In the genomic region with DNA sequence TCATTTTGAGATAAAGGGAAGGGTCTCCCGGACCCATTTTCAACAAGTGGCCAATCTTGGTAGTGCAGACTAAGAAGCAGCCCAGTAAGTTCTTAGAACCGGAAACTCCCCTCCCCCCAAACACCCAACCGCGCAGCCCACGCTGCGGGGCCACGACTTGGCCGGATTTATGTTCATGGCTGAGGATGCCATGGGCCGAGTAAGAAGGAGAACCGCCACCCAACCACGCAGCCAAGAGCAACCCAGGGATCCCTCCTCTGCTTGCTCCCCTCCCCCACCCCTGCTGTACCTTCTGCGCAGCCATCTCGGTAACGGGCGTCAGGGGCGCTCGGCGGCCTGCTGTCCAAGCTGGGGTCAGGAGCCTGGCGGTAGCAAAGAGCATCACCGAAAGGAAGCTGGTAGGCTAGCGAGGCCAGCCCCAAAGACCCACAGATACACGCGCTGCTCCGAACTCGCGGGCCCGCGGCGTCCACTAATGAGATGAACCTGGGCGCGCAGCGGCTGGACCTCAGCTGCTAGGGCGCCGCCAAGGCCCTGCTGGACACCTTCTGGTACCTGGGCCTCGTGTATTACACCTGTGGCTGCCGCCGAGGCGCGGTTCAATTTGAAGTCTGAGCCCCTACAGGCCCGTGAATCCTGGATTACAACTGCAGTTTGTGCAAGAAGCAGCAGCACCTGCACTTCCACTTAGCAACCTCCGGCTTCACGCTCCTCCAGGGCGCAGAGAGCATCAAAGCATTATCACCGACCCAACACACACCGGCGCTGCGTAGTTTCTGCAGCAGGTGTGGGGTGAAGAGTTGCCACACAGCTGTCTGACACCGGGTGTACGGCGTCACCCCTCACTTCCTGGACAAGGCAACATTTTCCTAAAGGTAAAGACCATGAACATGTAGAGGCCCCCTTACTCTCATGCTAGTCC, we compare ENCODE assay signal across 1 cellular context.
TF ChIP-seq lines count a peak whose summit lies in the region.

No MANE protein-coding gene starts in this region.

TF ChIP-seq in GM23338, 12 proteins besides CTCF, POLR2A, EP300 and RAD21 (continued from another document):
- TF ChIP-seq, protein P1, sequence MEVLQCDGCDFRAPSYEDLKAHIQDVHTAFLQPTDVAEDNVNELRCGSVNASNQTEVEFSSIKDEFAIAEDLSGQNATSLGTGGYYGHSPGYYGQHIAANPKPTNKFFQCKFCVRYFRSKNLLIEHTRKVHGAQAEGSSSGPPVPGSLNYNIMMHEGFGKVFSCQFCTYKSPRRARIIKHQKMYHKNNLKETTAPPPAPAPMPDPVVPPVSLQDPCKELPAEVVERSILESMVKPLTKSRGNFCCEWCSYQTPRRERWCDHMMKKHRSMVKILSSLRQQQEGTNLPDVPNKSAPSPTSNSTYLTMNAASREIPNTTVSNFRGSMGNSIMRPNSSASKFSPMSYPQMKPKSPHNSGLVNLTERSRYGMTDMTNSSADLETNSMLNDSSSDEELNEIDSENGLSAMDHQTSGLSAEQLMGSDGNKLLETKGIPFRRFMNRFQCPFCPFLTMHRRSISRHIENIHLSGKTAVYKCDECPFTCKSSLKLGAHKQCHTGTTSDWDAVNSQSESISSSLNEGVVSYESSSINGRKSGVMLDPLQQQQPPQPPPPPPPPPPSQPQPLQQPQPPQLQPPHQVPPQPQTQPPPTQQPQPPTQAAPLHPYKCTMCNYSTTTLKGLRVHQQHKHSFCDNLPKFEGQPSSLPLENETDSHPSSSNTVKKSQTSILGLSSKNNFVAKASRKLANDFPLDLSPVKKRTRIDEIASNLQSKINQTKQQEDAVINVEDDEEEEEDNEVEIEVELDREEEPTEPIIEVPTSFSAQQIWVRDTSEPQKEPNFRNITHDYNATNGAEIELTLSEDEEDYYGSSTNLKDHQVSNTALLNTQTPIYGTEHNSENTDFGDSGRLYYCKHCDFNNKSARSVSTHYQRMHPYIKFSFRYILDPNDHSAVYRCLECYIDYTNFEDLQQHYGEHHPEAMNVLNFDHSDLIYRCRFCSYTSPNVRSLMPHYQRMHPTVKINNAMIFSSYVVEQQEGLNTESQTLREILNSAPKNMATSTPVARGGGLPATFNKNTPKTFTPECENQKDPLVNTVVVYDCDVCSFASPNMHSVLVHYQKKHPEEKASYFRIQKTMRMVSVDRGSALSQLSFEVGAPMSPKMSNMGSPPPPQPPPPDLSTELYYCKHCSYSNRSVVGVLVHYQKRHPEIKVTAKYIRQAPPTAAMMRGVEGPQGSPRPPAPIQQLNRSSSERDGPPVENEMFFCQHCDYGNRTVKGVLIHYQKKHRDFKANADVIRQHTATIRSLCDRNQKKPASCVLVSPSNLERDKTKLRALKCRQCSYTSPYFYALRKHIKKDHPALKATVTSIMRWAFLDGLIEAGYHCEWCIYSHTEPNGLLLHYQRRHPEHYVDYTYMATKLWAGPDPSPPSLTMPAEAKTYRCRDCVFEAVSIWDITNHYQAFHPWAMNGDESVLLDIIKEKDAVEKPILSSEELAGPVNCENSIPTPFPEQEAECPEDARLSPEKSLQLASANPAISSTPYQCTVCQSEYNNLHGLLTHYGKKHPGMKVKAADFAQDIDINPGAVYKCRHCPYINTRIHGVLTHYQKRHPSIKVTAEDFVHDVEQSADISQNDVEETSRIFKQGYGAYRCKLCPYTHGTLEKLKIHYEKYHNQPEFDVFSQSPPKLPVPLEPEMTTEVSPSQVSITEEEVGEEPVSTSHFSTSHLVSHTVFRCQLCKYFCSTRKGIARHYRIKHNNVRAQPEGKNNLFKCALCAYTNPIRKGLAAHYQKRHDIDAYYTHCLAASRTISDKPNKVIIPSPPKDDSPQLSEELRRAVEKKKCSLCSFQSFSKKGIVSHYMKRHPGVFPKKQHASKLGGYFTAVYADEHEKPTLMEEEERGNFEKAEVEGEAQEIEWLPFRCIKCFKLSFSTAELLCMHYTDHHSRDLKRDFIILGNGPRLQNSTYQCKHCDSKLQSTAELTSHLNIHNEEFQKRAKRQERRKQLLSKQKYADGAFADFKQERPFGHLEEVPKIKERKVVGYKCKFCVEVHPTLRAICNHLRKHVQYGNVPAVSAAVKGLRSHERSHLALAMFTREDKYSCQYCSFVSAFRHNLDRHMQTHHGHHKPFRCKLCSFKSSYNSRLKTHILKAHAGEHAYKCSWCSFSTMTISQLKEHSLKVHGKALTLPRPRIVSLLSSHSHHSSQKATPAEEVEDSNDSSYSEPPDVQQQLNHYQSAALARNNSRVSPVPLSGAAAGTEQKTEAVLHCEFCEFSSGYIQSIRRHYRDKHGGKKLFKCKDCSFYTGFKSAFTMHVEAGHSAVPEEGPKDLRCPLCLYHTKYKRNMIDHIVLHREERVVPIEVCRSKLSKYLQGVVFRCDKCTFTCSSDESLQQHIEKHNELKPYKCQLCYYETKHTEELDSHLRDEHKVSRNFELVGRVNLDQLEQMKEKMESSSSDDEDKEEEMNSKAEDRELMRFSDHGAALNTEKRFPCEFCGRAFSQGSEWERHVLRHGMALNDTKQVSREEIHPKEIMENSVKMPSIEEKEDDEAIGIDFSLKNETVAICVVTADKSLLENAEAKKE (CRISPR knock-in tag; IDR thresholded peaks at IDR 0.05), result no peak
- TF ChIP-seq EZH2phosphoT487 (IDR thresholded peaks at IDR 0.05; ENCODE audit: unreplicated experiment), result no peak
- TF ChIP-seq POLR2AphosphoS5 (IDR thresholded peaks at IDR 0.05; ENCODE audit: low read depth), result no peak
- TF ChIP-seq, protein P2, sequence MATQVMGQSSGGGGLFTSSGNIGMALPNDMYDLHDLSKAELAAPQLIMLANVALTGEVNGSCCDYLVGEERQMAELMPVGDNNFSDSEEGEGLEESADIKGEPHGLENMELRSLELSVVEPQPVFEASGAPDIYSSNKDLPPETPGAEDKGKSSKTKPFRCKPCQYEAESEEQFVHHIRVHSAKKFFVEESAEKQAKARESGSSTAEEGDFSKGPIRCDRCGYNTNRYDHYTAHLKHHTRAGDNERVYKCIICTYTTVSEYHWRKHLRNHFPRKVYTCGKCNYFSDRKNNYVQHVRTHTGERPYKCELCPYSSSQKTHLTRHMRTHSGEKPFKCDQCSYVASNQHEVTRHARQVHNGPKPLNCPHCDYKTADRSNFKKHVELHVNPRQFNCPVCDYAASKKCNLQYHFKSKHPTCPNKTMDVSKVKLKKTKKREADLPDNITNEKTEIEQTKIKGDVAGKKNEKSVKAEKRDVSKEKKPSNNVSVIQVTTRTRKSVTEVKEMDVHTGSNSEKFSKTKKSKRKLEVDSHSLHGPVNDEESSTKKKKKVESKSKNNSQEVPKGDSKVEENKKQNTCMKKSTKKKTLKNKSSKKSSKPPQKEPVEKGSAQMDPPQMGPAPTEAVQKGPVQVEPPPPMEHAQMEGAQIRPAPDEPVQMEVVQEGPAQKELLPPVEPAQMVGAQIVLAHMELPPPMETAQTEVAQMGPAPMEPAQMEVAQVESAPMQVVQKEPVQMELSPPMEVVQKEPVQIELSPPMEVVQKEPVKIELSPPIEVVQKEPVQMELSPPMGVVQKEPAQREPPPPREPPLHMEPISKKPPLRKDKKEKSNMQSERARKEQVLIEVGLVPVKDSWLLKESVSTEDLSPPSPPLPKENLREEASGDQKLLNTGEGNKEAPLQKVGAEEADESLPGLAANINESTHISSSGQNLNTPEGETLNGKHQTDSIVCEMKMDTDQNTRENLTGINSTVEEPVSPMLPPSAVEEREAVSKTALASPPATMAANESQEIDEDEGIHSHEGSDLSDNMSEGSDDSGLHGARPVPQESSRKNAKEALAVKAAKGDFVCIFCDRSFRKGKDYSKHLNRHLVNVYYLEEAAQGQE (IDR thresholded peaks at IDR 0.05; ENCODE audit: unreplicated experiment), result no peak
- TF ChIP-seq ZNF114 (CRISPR knock-in tag; IDR thresholded peaks at IDR 0.05), result no peak
- TF ChIP-seq JUNB (IDR thresholded peaks at IDR 0.05; ENCODE audit: unreplicated experiment), result no peak
- no peak for TF ChIP-seq STAT1 (IDR thresholded peaks at IDR 0.05; ENCODE audit: unreplicated experiment)
- no peak for TF ChIP-seq ZNF331 (CRISPR knock-in tag; IDR thresholded peaks at IDR 0.05; ENCODE audit: low read depth)
